11 cellular contexts compared by ENCODE assay signal in the genomic region with DNA sequence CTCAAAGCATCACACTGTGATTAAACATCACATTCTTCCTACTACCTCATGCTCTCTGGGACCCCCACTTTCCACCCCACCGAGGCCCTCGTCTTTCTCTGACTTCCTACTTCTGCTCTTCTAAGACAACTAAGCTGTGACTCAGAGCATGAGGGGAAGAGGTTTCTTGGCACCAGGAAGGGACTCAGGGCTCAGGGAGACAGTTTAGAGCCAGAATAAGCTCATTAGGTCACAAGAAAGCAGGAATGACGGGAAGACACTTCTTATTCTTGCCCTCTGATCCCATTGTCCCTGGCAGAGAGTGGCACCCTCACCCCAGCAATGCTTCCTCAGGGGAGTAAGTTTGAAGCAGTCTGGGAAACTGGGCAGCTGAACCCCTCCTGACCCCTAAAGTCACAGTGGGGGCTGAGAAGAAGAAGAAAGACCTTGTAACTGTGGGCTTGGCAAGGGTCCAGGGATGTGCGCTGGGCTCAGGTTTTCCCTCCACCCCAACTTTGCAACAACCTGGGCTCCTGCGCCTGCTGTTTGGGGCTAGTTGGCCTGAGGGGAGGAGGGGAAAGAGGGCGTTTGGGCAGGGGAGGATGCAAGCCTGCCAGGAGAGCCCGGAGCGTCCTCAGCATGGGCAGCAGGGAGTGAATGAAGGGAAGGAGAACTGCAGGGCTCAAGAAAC.
DNase-seq lines count a peak whose midpoint lies in the region; ATAC-seq and TF ChIP-seq lines count a peak whose summit lies in the region.
"Had no signal": no experiment of that assay in that cellular context is flagged by ENCODE, and none has a peak within 500 bp of the region (broad histone marks: within the 10 kb centered on the region; RNA-seq: fewer than 3 reads in every experiment).

No MANE protein-coding gene starts in this region.

- H3K27me3 ChIP-seq in foreskin keratinocyte (no peaks in the 10 kb centered on the region), trophoblast cell (ENCODE audit: insufficient read depth, low read length) (no peaks in the 10 kb centered on the region)

- H2AFZ ChIP-seq in trophoblast cell (ENCODE audit: insufficient read depth, low read length, poor library complexity), result no peak overlapping the region

- H4K12ac ChIP-seq in trophoblast cell (ENCODE audit: low read depth, low read length), result no peak overlapping the region

- H3K9ac ChIP-seq in trophoblast cell (ENCODE audit: low read length), result no peak overlapping the region

- H3K36me3 ChIP-seq in trophoblast cell (ENCODE audit: control insufficient read depth in 1 of 2, insufficient read depth in 2 of 2, low read length in 2 of 2), result no peaks in the 10 kb centered on the region

- no peak overlapping the region for H3K4me2 ChIP-seq in trophoblast cell (ENCODE audit: low read length)

- H3K18ac ChIP-seq in trophoblast cell (ENCODE audit: low read length), result peak overlapping the region; percentile 2

- H3K14ac ChIP-seq in trophoblast cell (ENCODE audit: low read length), result no peak overlapping the region

- no peak overlapping the region for H3K4ac ChIP-seq in trophoblast cell (ENCODE audit: low read depth, low read length)

- H3K4me1 ChIP-seq in foreskin keratinocyte (peaks cover 16% of the 10 kb centered on the region), trophoblast cell (ENCODE audit: control insufficient read depth in 1 of 2, insufficient read depth in 2 of 2, low read length in 2 of 2) (peaks cover 20 to 29% of the 10 kb centered on the region in 2 experiments)

- no peak overlapping the region for H2BK5ac ChIP-seq in trophoblast cell (ENCODE audit: low read depth, low read length, poor library complexity)

- TF ChIP-seq CTCF in foreskin keratinocyte (conservative IDR thresholded peaks at IDR 0.05), result no peak

- no peak overlapping the region for H3K27ac ChIP-seq in foreskin keratinocyte
- no peak overlapping the region for H3K27ac ChIP-seq in trophoblast cell (ENCODE audit: low read depth, low read length)
- H3K27ac ChIP-seq: SK-N-MC had no signal

- ATAC-seq in foreskin keratinocyte, result peak; percentile 11
- ATAC-seq in HG03521 (IDR thresholded peaks at IDR 0.05; ENCODE audit: unreplicated experiment), result no peak

- no peak overlapping the region for H4K8ac ChIP-seq in trophoblast cell (ENCODE audit: low read depth, low read length)

- no peak overlapping the region for H2AK5ac ChIP-seq in trophoblast cell (ENCODE audit: low read length)

- WGBS in trophoblast cell (ENCODE audit: extremely low coverage, insufficient coverage, insufficient read length), result no CpG with 5 or more reads among the region's 8 CpGs

- DNase-seq in EH (ENCODE audit: low read depth) (peak; percentile 90), SKM-1 (lab: John Stamatoyannopoulos, UW; ENCODE audit: unreplicated experiment) (peak; percentile 15), foreskin keratinocyte (no peak), trophoblast cell (peak in 1 of 2 donors; percentile 42), NCI-H2227 (lab: John Stamatoyannopoulos, UW; ENCODE audit: unreplicated experiment) (no peak)
- DNase-seq in stimulated activated naive CD4-positive, alpha-beta T cell treated with Interleukin-2 at 50 U/mL for 16 hours (lab: John Stamatoyannopoulos, UW), result no peak
- no peak for DNase-seq in activated naive CD4-positive, alpha-beta T cell (lab: John Stamatoyannopoulos, UW)
- DNase-seq: activated naive CD4-positive, alpha-beta T cell treated with anti-CD3 and anti-CD28 coated beads for 36 hours; DMS153 had no signal

- no peaks in the 10 kb centered on the region for H3K79me2 ChIP-seq in trophoblast cell (ENCODE audit: control insufficient read depth, insufficient read depth, low read length, poor library complexity)

- no peak overlapping the region for H4K91ac ChIP-seq in trophoblast cell (ENCODE audit: low read depth, low read length)

- H3K79me1 ChIP-seq in trophoblast cell (ENCODE audit: low read length), result peaks cover 7% of the 10 kb centered on the region

- H3K4me3 ChIP-seq in trophoblast cell (ENCODE audit: low read depth, low read length), result no peak overlapping the region
- H3K4me3 ChIP-seq: SK-N-MC had no signal

- H2BK12ac ChIP-seq in trophoblast cell (ENCODE audit: low read length), result peak overlapping the region; percentile 2

- H3K23ac ChIP-seq in trophoblast cell (ENCODE audit: low read length), result no peak overlapping the region

- H2BK120ac ChIP-seq in trophoblast cell (ENCODE audit: insufficient read depth, low read length, poor library complexity), result no peak overlapping the region

- no peaks in the 10 kb centered on the region for H3K9me3 ChIP-seq in trophoblast cell (ENCODE audit: insufficient read depth, low read depth, low read length)

Comparison
In these comparisons a context has a peak if more than half of its experiments do, and no peak if none do; other contexts are left out.
1. DNase-seq: peak in EH (single experiment) and SKM-1 (single experiment); none in foreskin keratinocyte (0 of 2), NCI-H2227 (single experiment), stimulated activated naive CD4-positive, alpha-beta T cell treated with Interleukin-2 at 50 U/mL for 16 hours (single experiment) and activated naive CD4-positive, alpha-beta T cell (0 of 4).